In the genomic region with DNA sequence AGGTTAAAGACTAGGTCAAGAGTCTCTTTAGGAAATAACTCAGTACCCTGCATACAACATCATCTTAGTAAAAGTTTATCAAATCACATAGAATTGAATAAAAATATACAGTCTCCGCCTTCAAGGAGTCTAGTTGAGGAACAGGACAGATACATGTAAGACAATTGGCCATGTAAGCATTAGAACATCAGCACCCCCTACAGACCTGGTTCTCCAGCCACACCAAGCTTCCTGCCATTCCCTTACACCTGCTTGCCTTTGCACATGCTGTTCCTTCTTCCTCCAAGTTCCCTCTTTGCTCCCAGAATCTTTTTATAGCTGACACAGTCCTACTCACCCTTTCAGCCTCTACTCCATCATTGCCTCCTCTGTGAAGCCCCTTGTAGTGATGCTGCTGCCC, we compare ENCODE assay signal across 26 cellular contexts.
DNase-seq lines count a peak whose midpoint lies in the region; FAIRE-seq and TF ChIP-seq lines count a peak whose summit lies in the region.
"Had no signal": no experiment of that assay in that cellular context is flagged by ENCODE, and none has a peak within 500 bp of the region (broad histone marks: within the 10 kb centered on the region; RNA-seq: fewer than 3 reads in every experiment).

No MANE protein-coding gene starts in this region.

- H3K9ac ChIP-seq in kidney (ENCODE audit: low read length in 2 of 2), result no peak overlapping the region

- no peak overlapping the region for H3K4me3 Mint-ChIP-seq in activated naive CD4-positive, alpha-beta T cell treated with anti-CD3 and anti-CD28 coated beads, Interleukin-2, amount 10 ng/mL, durations not matched to agents 7 days and 5 days
- H3K4me3 Mint-ChIP-seq: activated CD8-positive, alpha-beta memory T cell treated with anti-CD3 and anti-CD28 coated beads, Interleukin-2, amount 10 ng/mL, durations not matched to agents 7 days and 5 days; nephron progenitor cell; T-helper 2 cell treated with Interferon-gamma antibody and Interleukin-4, amounts not matched to agents 5 μg/mL and 100 μg/mL, for 36 hours had no signal

- H3K4me1 Mint-ChIP-seq in activated naive CD4-positive, alpha-beta T cell treated with anti-CD3 and anti-CD28 coated beads, Interleukin-2, amount 10 ng/mL, durations not matched to agents 7 days and 5 days, result no peaks in the 10 kb centered on the region
- H3K4me1 Mint-ChIP-seq: activated CD8-positive, alpha-beta memory T cell treated with anti-CD3 and anti-CD28 coated beads, Interleukin-2, amount 10 ng/mL, durations not matched to agents 7 days and 5 days; nephron progenitor cell had no signal

- H3K27ac Mint-ChIP-seq in activated naive CD4-positive, alpha-beta T cell treated with anti-CD3 and anti-CD28 coated beads, Interleukin-2, amount 10 ng/mL, durations not matched to agents 7 days and 5 days, result no peak overlapping the region
- H3K27ac Mint-ChIP-seq: activated CD8-positive, alpha-beta memory T cell treated with anti-CD3 and anti-CD28 coated beads, Interleukin-2, amount 10 ng/mL, durations not matched to agents 7 days and 5 days; nephron progenitor cell; T-helper 2 cell treated with Interferon-gamma antibody and Interleukin-4, amounts not matched to agents 5 μg/mL and 100 μg/mL, for 36 hours had no signal

- no peak for FAIRE-seq in kidney (lab: Jason Lieb, UNC)

- DNase-seq in DMS53 treated with DMSO at 0.1 percent for 48 hours (lab: John Stamatoyannopoulos, UW; ENCODE audit: unreplicated experiment), result peak; percentile 15
- DNase-seq in GM13977 (ENCODE audit: low spot score), result no peak
- DNase-seq in NCI-H748 treated with DMSO at 0.1 percent for 48 hours (lab: John Stamatoyannopoulos, UW), result peak; percentile 21
- no peak for DNase-seq in epithelial cell of proximal tubule (ENCODE audit: low read depth)
- DNase-seq in superior temporal gyrus (ENCODE audit: extremely low spot score), result no peak
- DNase-seq in stimulated activated CD4-positive, alpha-beta T cell treated with anti-CD3 and anti-CD28 coated beads, Interleukin-1b, Interleukin-23, amount 100 ng/mL, for 48 hours, result no peak
- no peak for DNase-seq in kidney
- DNase-seq in activated naive CD4-positive, alpha-beta T cell treated with anti-CD3 and anti-CD28 coated beads, Interleukin-2, amount 10 ng/mL, durations not matched to agents 7 days and 5 days, result no peak
- DNase-seq: activated CD8-positive, alpha-beta memory T cell treated with anti-CD3 and anti-CD28 coated beads, Interleukin-2, amount 10 ng/mL, durations not matched to agents 7 days and 5 days; activated effector memory CD4-positive, alpha-beta T cell treated with anti-CD3 and anti-CD28 coated beads, Interleukin-2, amount 50 U/mL, for 16 hours; AML-193; amniotic stem cell; central memory CD4-positive, alpha-beta T cell; effector CD8-positive, alpha-beta T cell; GDM1; heart right ventricle; Kasumi-1; kidney glomerular epithelial cell; mesenchymal stem cell; NCI-H2029 treated with DMSO at 0.1 percent for 48 hours; nephron progenitor cell; psoas muscle; spleen had no signal

- H3K4me3 ChIP-seq in epithelial cell of proximal tubule (ENCODE audit: low read depth, low read length), result no peak overlapping the region
- no peak overlapping the region for H3K4me3 ChIP-seq in kidney (ENCODE audit: low read length in 2 of 2)
- H3K4me3 ChIP-seq: HAP-1, heart right ventricle, psoas muscle, spleen, thoracic aorta had no signal

- no peaks in the 10 kb centered on the region for H3K36me3 ChIP-seq in kidney (ENCODE audit: control insufficient read depth in 1 of 2, insufficient read depth in 2 of 2, low read length in 2 of 2)
- H3K36me3 ChIP-seq: HAP-1, heart right ventricle, spleen, thoracic aorta had no signal

- in situ Hi-C loops in GM13977 (cut with MboI; ENCODE audit: low pct_unique_long_range_greater_than_20kb, low sequenced_read_pairs, unreplicated experiment), result no loop called here

- H3K9me3 ChIP-seq in kidney (ENCODE audit: control insufficient read depth in 1 of 2, low read length in 2 of 2), result no peaks in the 10 kb centered on the region
- H3K9me3 ChIP-seq: HAP-1, thoracic aorta had no signal

- H3K9me3 Mint-ChIP-seq in activated naive CD4-positive, alpha-beta T cell treated with anti-CD3 and anti-CD28 coated beads, Interleukin-2, amount 10 ng/mL, durations not matched to agents 7 days and 5 days, result no peaks in the 10 kb centered on the region
- H3K9me3 Mint-ChIP-seq: T-helper 2 cell treated with Interferon-gamma antibody and Interleukin-4, amounts not matched to agents 5 μg/mL and 100 μg/mL, for 36 hours had no signal

- no peak overlapping the region for H3K27ac ChIP-seq in kidney (ENCODE audit: low read depth in 2 of 2, low read length in 2 of 2)
- H3K27ac ChIP-seq: heart right ventricle, psoas muscle, spleen, thoracic aorta had no signal

- H3K36me3 Mint-ChIP-seq in activated naive CD4-positive, alpha-beta T cell treated with anti-CD3 and anti-CD28 coated beads, Interleukin-2, amount 10 ng/mL, durations not matched to agents 7 days and 5 days, result no peaks in the 10 kb centered on the region
- H3K36me3 Mint-ChIP-seq: activated CD8-positive, alpha-beta memory T cell treated with anti-CD3 and anti-CD28 coated beads, Interleukin-2, amount 10 ng/mL, durations not matched to agents 7 days and 5 days had no signal

- H3K27me3 Mint-ChIP-seq in activated naive CD4-positive, alpha-beta T cell treated with anti-CD3 and anti-CD28 coated beads, Interleukin-2, amount 10 ng/mL, durations not matched to agents 7 days and 5 days, result peaks cover 26% of the 10 kb centered on the region

- intact Hi-C loops in kidney (cut with DNase I), result no loop called here

- CTCF ChIA-PET in activated naive CD4-positive, alpha-beta T cell treated with anti-CD3 and anti-CD28 coated beads, Interleukin-2, amount 10 ng/mL, durations not matched to agents 7 days and 5 days (lab: Charles Lee), result no interaction called here

- H3K4me1 ChIP-seq in kidney (ENCODE audit: control insufficient read depth in 1 of 2, insufficient read depth in 1 of 2, low read depth in 1 of 2, low read length in 2 of 2), result no peaks in the 10 kb centered on the region
- H3K4me1 ChIP-seq: HAP-1, spleen had no signal

- TF ChIP-seq CTCF in GM13977 (IDR thresholded peaks at IDR 0.05; ENCODE audit: extremely low read depth, insufficient read depth, missing control alignments) (peak; percentile 32), epithelial cell of proximal tubule (conservative IDR thresholded peaks at IDR 0.05; ENCODE audit: low read depth, low read length) (peak; percentile 44), kidney (IDR thresholded peaks at IDR 0.05; ENCODE audit: borderline replicate concordance, extremely low read depth, insufficient read depth) (no peak)

Comparison
In these comparisons a context has a peak if more than half of its experiments do, and no peak if none do; other contexts are left out.
1. DNase-seq: peak in DMS53 treated with DMSO at 0.1 percent for 48 hours (single experiment) and NCI-H748 treated with DMSO at 0.1 percent for 48 hours (single experiment); none in GM13977 (single experiment), epithelial cell of proximal tubule (single experiment), superior temporal gyrus (single experiment), stimulated activated CD4-positive, alpha-beta T cell treated with anti-CD3 and anti-CD28 coated beads, Interleukin-1b, Interleukin-23, amount 100 ng/mL, for 48 hours (single experiment), kidney (single experiment) and activated naive CD4-positive, alpha-beta T cell treated with anti-CD3 and anti-CD28 coated beads, Interleukin-2, amount 10 ng/mL, durations not matched to agents 7 days and 5 days (single experiment).